15 cellular contexts compared by ENCODE assay signal in the genomic region with DNA sequence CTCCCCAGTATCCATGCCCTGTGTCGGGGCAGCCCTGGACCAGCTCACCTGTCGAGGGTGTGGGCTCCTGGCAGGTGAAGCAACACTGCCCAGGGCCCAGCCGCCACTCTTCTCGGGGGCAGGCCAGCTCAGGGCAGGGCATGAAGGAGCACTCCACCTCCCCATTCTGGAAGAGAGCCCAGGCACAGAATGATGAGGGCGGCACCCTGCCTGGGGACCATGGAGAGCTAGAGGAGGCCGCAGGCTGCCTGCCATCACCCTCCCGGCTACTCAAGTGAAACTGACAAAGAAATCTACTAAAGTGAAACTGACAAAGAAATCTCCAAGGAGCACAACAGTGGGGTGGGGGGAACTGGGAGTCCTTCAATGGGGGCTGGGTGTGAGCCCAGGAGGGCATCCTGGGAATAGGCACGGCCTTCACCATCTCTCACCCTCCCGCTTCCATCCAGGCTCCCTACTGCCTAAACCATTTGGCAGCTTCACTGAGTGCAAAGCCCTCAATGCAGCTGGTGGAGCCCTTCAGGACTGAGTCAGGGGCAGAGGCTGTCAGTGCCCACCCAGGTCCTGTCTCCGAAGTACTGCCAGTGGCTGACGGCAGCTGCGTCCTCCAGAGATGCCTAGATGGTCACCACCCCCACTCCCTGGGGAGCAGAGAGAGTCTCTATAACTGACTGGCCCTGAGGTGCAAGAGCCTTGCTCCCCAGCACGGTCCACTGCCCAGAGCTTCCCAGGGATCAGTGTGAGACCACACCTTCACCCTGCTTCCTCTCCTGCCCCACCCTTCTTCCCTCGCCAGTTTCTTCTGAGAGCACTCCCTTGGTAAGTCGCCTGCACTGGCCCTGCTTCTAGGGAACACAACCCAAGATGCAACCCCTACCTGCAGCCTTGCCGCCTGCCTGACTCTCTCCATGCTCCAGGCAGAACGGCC. TPM values are rescaled to one million over a fixed set of nuclear protein-coding genes. Genes with fewer than 3 reads are reported as not detected.
DNase-seq lines count a peak whose midpoint lies in the region; ATAC-seq and TF ChIP-seq lines count a peak whose summit lies in the region.
"Had no signal": no experiment of that assay in that cellular context is flagged by ENCODE, and none has a peak within 500 bp of the region (broad histone marks: within the 10 kb centered on the region; RNA-seq: fewer than 3 reads in every experiment).

No MANE protein-coding gene starts in this region.

- H3K4me2 ChIP-seq in BLaER1, result peak overlapping the region; percentile 97

- H3K27ac ChIP-seq in BLaER1 (peak overlapping the region; percentile 64), cingulate gyrus (ENCODE audit: low read depth, low read length) (peak overlapping the region; percentile 47), A673 (ENCODE audit: low read depth, low read length, poor library complexity, severe bottlenecking) (no peak overlapping the region)
- H3K27ac ChIP-seq: adrenal gland, pancreas had no signal

- POLR2A ChIA-PET in A673 (lab: Charles Lee; ENCODE audit: low non-redundant PET), result no interaction called here

- intact Hi-C loops in A673 (cut with micrococcal nuclease; ENCODE audit: unreplicated experiment), result no loop called here

- CTCF ChIA-PET in A673 (lab: Charles Lee), result no interaction called here

- TF ChIP-seq CTCF in A673 (conservative IDR thresholded peaks at IDR 0.05; ENCODE audit: low read depth, low read length), result no peak

- ATAC-seq in HG02623 (IDR thresholded peaks at IDR 0.05; ENCODE audit: unreplicated experiment) (no peak), GM18502 (IDR thresholded peaks at IDR 0.05; ENCODE audit: poor library complexity, unreplicated experiment) (no peak)

- H3K4me3 ChIP-seq in BLaER1, result peak overlapping the region; percentile 63
- no peak overlapping the region for H3K4me3 ChIP-seq in A673 (ENCODE audit: low read depth, low read length, poor library complexity, severe bottlenecking)
- H3K4me3 ChIP-seq: adrenal gland, pancreas had no signal

- H3K9me3 ChIP-seq in BLaER1 (no peaks in the 10 kb centered on the region), A673 (ENCODE audit: low read depth, low read length, poor library complexity, severe bottlenecking) (no peaks in the 10 kb centered on the region)
- H3K9me3 ChIP-seq: adrenal gland, pancreas had no signal

- no peaks in the 10 kb centered on the region; the same call in 1 of the 2 replicates for H4K20me1 ChIP-seq in BLaER1

- H3K36me3 ChIP-seq in BLaER1 (peaks cover 82% of the 10 kb centered on the region), A673 (ENCODE audit: insufficient read depth, low read length, poor library complexity, severe bottlenecking) (no peaks in the 10 kb centered on the region)
- H3K36me3 ChIP-seq: adrenal gland, pancreas had no signal

- no peaks in the 10 kb centered on the region for H3K27me3 ChIP-seq in BLaER1
- no peaks in the 10 kb centered on the region for H3K27me3 ChIP-seq in A673 (replicated peaks; ENCODE audit: insufficient read depth, low read depth, low read length, poor library complexity)
- H3K27me3 ChIP-seq: adrenal gland, pancreas had no signal

- BruUV-seq in A673 (replicated peaks; lab: Mats Ljungman, UMichigan), result no TSS peak

- H3K4me1 ChIP-seq in BLaER1 (peaks cover 85% of the 10 kb centered on the region), A673 (ENCODE audit: insufficient read depth, low read length, poor library complexity, severe bottlenecking) (no peaks in the 10 kb centered on the region)
- H3K4me1 ChIP-seq: adrenal gland, pancreas had no signal

- H3K9ac ChIP-seq in BLaER1, result peak overlapping the region; percentile 62

- DNase-seq in NCI-H2029 (lab: John Stamatoyannopoulos, UW) (peak; percentile 74), medulla oblongata (ENCODE audit: extremely low spot score) (peak; percentile 71), A673 (ENCODE audit: low spot score) (no peak)
- no peak for DNase-seq in activated CD8-positive, alpha-beta memory T cell treated with anti-CD3 and anti-CD28 coated beads for 24 hours
- DNase-seq: activated CD4-positive, alpha-beta T cell treated with anti-CD3 and anti-CD28 coated beads for 4 hours; adrenal gland; DMS 273 treated with DMSO at 0.1 percent for 48 hours; MV-4-11; NCI-H526; pancreas had no signal

RNA-seq across cellular contexts. Expression of gene VWCE, which starts 21.7 kb away (rescaled TPM):
- total RNA-seq in A673 (2021), result 8.0 and 8.6 TPM in 2 replicates
- total RNA-seq: RPMI7951 had no signal

RNA-seq across cellular contexts. Expression of gene PGA5, which starts 32.4 kb away (rescaled TPM):
- total RNA-seq in A673 (2021), result not detected in 2 replicates
- total RNA-seq: RPMI7951 had no signal

RNA-seq across cellular contexts. Expression of gene PGA4, which starts 51.3 kb away (rescaled TPM):
- not detected in 2 replicates for total RNA-seq in A673 (2021)
- total RNA-seq: RPMI7951 had no signal

RNA-seq across cellular contexts. Expression of gene DDB1, which starts 59.5 kb away (rescaled TPM):
- 305 and 307 TPM in 2 replicates for total RNA-seq in A673 (2021)

RNA-seq across cellular contexts. Expression of gene TKFC, which starts 59.6 kb away (rescaled TPM):
- 82.3 and 94.2 TPM in 2 replicates for total RNA-seq in A673 (2021)

Comparison
In these comparisons a context has a peak if more than half of its experiments do, and no peak if none do; other contexts are left out.
1. DNase-seq: peak in NCI-H2029 (single experiment) and medulla oblongata (single experiment); none in A673 (single experiment) and activated CD8-positive, alpha-beta memory T cell treated with anti-CD3 and anti-CD28 coated beads for 24 hours (single experiment).